In the genomic region with DNA sequence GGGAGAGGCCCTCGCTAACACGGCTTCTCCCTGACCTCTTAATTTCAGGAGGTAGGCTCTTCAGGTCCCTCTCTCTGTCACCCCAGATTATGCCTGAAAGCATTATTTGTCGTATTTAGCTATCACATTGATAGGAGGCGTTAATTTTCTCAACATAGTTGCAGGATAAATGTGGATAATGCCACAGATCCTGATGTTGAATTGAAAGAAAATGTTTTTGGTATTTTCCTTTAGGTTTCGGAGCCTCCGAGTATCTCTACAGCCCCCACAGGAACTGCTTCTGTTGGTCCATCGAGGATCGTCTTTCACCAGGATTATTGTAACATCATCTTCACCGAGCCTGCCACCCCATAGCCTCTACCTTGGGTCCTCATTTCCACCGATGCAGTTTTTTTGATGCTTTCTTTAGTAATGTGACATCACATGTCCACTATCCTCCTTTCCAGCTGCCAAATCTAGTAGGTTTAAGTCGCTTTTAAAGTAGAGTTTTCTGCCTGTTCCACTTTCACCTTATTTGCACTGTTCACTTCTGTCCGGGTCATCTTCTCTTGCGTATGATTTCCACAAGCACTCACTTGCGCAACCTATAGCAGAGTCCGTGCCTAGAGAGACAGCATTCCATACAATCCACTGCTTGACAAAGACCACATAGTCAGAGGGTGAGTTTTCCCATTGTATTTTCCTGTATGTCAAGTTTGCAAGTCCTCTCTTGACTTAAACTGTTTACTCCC, we compare ENCODE assay signal across 8 cellular contexts. TPM values are rescaled to one million over a fixed set of nuclear protein-coding genes. Genes with fewer than 3 reads are reported as not detected.
DNase-seq lines count a peak whose midpoint lies in the region; ATAC-seq, FAIRE-seq and TF ChIP-seq lines count a peak whose summit lies in the region.

No MANE protein-coding gene starts in this region.

- DNase-seq in GM06990 (ENCODE audit: extremely low read depth, insufficient read length) (no peak), RCC 7860 (ENCODE audit: low spot score) (peak; percentile 34), mucosa of gallbladder (ENCODE audit: low spot score) (peak; percentile 36), hippocampal formation (lab: John Stamatoyannopoulos, UW) (no peak)
- DNase-seq in activated CD4-positive, alpha-beta T cell treated with anti-CD3 and anti-CD28 coated beads, Interleukin-2, amount 50 U/mL, for 4 hours: no peak

- FAIRE-seq in RCC 7860 (lab: Jason Lieb, UNC): no peak

- H3K9me3 ChIP-seq in ectodermal cell (ENCODE audit: control insufficient read depth, low read length): no peaks in the 10 kb centered on the region

- TF ChIP-seq CTCF in GM06990 (IDR thresholded peaks at IDR 0.05; ENCODE audit: insufficient read depth, low read length, poor library complexity, severe bottlenecking): no peak

- no peak for ATAC-seq in HG03442 (IDR thresholded peaks at IDR 0.05; ENCODE audit: unreplicated experiment)

- H3K4me1 ChIP-seq in ACC112 (ENCODE audit: control insufficient read depth, insufficient read depth, low read length, unreplicated experiment) (peaks cover 9% of the 10 kb centered on the region), ectodermal cell (ENCODE audit: control insufficient read depth, insufficient read depth, low read length) (peaks cover 7% of the 10 kb centered on the region)

- H3K36me3 ChIP-seq in ACC112 (ENCODE audit: insufficient read depth, low read length) (peaks cover 11% of the 10 kb centered on the region), GM06990 (ENCODE audit: control insufficient read depth, insufficient read depth, low read length) (no peaks in the 10 kb centered on the region), ectodermal cell (ENCODE audit: control insufficient read depth, insufficient read depth, low read length) (no peaks in the 10 kb centered on the region)

- H3K79me2 ChIP-seq in ACC112 (ENCODE audit: control insufficient read depth, insufficient read depth, low read length, unreplicated experiment): peaks cover 18% of the 10 kb centered on the region

- WGBS in ectodermal cell, 2 experiments: 34 to 40% methylated on average over 15 of the region's 15 CpGs

- peak overlapping the region; percentile 72 for H2AFZ ChIP-seq in ACC112 (ENCODE audit: low read length, unreplicated experiment)

- H3K27ac ChIP-seq in ACC112 (ENCODE audit: low read depth, low read length): peak overlapping the region; percentile 60
- no peak overlapping the region for H3K27ac ChIP-seq in ectodermal cell (ENCODE audit: insufficient read depth, low read depth, low read length, poor library complexity, severe bottlenecking)

- peaks cover 26% of the 10 kb centered on the region for H3K27me3 ChIP-seq in ACC112 (ENCODE audit: insufficient read depth, low read length)
- no peaks in the 10 kb centered on the region for H3K27me3 ChIP-seq in GM06990 (replicated peaks; ENCODE audit: control insufficient read depth, insufficient read depth, low read length)
- peaks cover 37% of the 10 kb centered on the region for H3K27me3 ChIP-seq in ectodermal cell (ENCODE audit: control insufficient read depth, insufficient read depth, low read length, poor library complexity, severe bottlenecking)

- H3K4me3 ChIP-seq in ACC112 (ENCODE audit: low read depth, low read length) (peak overlapping the region; percentile 89), GM06990 (replicated peaks; ENCODE audit: low read depth, low read length) (peak overlapping the region; percentile 69), ectodermal cell (ENCODE audit: insufficient read depth, low read depth, low read length) (peak overlapping the region; percentile 84)

RNA-seq across cellular contexts. Expression of gene TIGD2, which starts 0.7 kb away (rescaled TPM):
- 11.7 TPM for polyA plus RNA-seq in ectodermal cell (2013, experiment 1 of 4)
- 14.1 TPM for polyA plus RNA-seq in ectodermal cell (2013, experiment 2 of 4)
- polyA plus RNA-seq in ectodermal cell (2013, experiment 3 of 4): 10.9 TPM
- polyA plus RNA-seq in ectodermal cell (2013, experiment 4 of 4): 12.6 TPM
- total RNA-seq in mucosa of gallbladder: 8.9 TPM

RNA-seq across cellular contexts. Expression of gene FAM13A, which starts 55.0 kb away (rescaled TPM):
- 22.8 TPM for polyA plus RNA-seq in ectodermal cell (2013, experiment 1 of 4)
- 23.9 TPM for polyA plus RNA-seq in ectodermal cell (2013, experiment 2 of 4)
- 19.5 TPM for polyA plus RNA-seq in ectodermal cell (2013, experiment 3 of 4)
- 19.0 TPM for polyA plus RNA-seq in ectodermal cell (2013, experiment 4 of 4)
- total RNA-seq in mucosa of gallbladder: 43.8 TPM

Comparison
In these comparisons a context has a peak if more than half of its experiments do, and no peak if none do; other contexts are left out.
1. DNase-seq: peak in RCC 7860 (single experiment) and mucosa of gallbladder (single experiment); none in GM06990 (single experiment), hippocampal formation (0 of 2) and activated CD4-positive, alpha-beta T cell treated with anti-CD3 and anti-CD28 coated beads, Interleukin-2, amount 50 U/mL, for 4 hours (0 of 2).
2. Peak in every context shown above with its lines, with median percentiles within 50 percentile points of each other: H3K4me3 ChIP-seq.